ENCODE assay signal across 8 cellular contexts in genomic region chr19:56141416-56141992, GRCh38. TPM values are rescaled to one million over a fixed set of nuclear protein-coding genes. Genes with fewer than 3 reads are reported as not detected.
DNase-seq lines count a peak whose midpoint lies in the region; ATAC-seq and TF ChIP-seq lines count a peak whose summit lies in the region.

No MANE protein-coding gene starts in this region.

- peaks cover 2% of the 10 kb centered on the region for H3K36me3 Mint-ChIP-seq in IgD-negative memory B cell
- peaks cover 7% of the 10 kb centered on the region for H3K36me3 Mint-ChIP-seq in activated naive CD4-positive, alpha-beta T cell treated with anti-CD3 and anti-CD28 coated beads, Interleukin-2, amount 10 ng/mL, durations not matched to agents 7 days and 5 days
- H3K36me3 Mint-ChIP-seq in stimulated activated effector memory CD8-positive, alpha-beta T cell treated with anti-CD3 and anti-CD28 coated beads, Interleukin-12 subunit alpha, Interleukin-12 subunit beta, amount 100 ng/mL, for 72 hours = peaks cover 26% of the 10 kb centered on the region

- H3K27me3 Mint-ChIP-seq in IgD-negative memory B cell = no peaks in the 10 kb centered on the region
- H3K27me3 Mint-ChIP-seq in activated naive CD4-positive, alpha-beta T cell treated with anti-CD3 and anti-CD28 coated beads, Interleukin-2, amount 10 ng/mL, durations not matched to agents 7 days and 5 days = no peaks in the 10 kb centered on the region

- peak overlapping the region in 2 of 3 donors; percentile 76 to 98 for H3K27ac Mint-ChIP-seq in IgD-negative memory B cell
- H3K27ac Mint-ChIP-seq in activated naive CD4-positive, alpha-beta T cell treated with anti-CD3 and anti-CD28 coated beads, Interleukin-2, amount 10 ng/mL, durations not matched to agents 7 days and 5 days = peak overlapping the region; percentile 92
- peak overlapping the region; percentile 98 for H3K27ac Mint-ChIP-seq in stimulated activated effector memory CD8-positive, alpha-beta T cell treated with anti-CD3 and anti-CD28 coated beads, Interleukin-12 subunit alpha, Interleukin-12 subunit beta, amount 100 ng/mL, for 72 hours

- H3K4me1 ChIP-seq in BE2C (peaks cover 4% of the 10 kb centered on the region), iPS-15b (ENCODE audit: control insufficient read depth, insufficient read depth, low read length) (peaks cover 2% of the 10 kb centered on the region)

- H3K36me3 ChIP-seq in BE2C (peaks cover 8% of the 10 kb centered on the region; the same call in 1 of the 2 replicates), iPS-15b (ENCODE audit: control insufficient read depth, insufficient read depth, low read length) (no peaks in the 10 kb centered on the region)

- no peak for ATAC-seq in stimulated activated effector memory CD8-positive, alpha-beta T cell treated with anti-CD3 and anti-CD28 coated beads, Interleukin-12 subunit alpha, Interleukin-12 subunit beta, amount 100 ng/mL, for 72 hours
- ATAC-seq in GM18868 (IDR thresholded peaks at IDR 0.05; ENCODE audit: unreplicated experiment) (no peak), HG03095 (IDR thresholded peaks at IDR 0.05; ENCODE audit: unreplicated experiment) (no peak)

- CTCF ChIA-PET in activated naive CD4-positive, alpha-beta T cell treated with anti-CD3 and anti-CD28 coated beads, Interleukin-2, amount 10 ng/mL, durations not matched to agents 7 days and 5 days (lab: Charles Lee) = interaction anchor here (1.5 kb wide), 1 partner anchor 112 kb away, joined by 4 read pairs; no protein-coding TSS in a partner anchor

- H3K9ac ChIP-seq in iPS-15b (ENCODE audit: low read depth, low read length) = peak overlapping the region; percentile 70

- no peaks in the 10 kb centered on the region for H3K9me3 Mint-ChIP-seq in IgD-negative memory B cell
- H3K9me3 Mint-ChIP-seq in activated naive CD4-positive, alpha-beta T cell treated with anti-CD3 and anti-CD28 coated beads, Interleukin-2, amount 10 ng/mL, durations not matched to agents 7 days and 5 days = no peaks in the 10 kb centered on the region
- no peaks in the 10 kb centered on the region for H3K9me3 Mint-ChIP-seq in stimulated activated effector memory CD8-positive, alpha-beta T cell treated with anti-CD3 and anti-CD28 coated beads, Interleukin-12 subunit alpha, Interleukin-12 subunit beta, amount 100 ng/mL, for 72 hours

- H3K4me3 Mint-ChIP-seq in IgD-negative memory B cell = peak overlapping the region; percentile 90 to 99 (median 96)
- H3K4me3 Mint-ChIP-seq in activated naive CD4-positive, alpha-beta T cell treated with anti-CD3 and anti-CD28 coated beads, Interleukin-2, amount 10 ng/mL, durations not matched to agents 7 days and 5 days = peak overlapping the region; percentile 89
- H3K4me3 Mint-ChIP-seq in stimulated activated effector memory CD8-positive, alpha-beta T cell treated with anti-CD3 and anti-CD28 coated beads, Interleukin-12 subunit alpha, Interleukin-12 subunit beta, amount 100 ng/mL, for 72 hours = peak overlapping the region; percentile 96

- TF ChIP-seq CTCF in BE2C (IDR thresholded peaks at IDR 0.05; ENCODE audit: low read depth, low read length) = no peak

- H3K4me3 ChIP-seq in BE2C (ENCODE audit: low read depth, low read length) = peak overlapping the region; percentile 65
- peak overlapping the region; percentile 82 for H3K4me3 ChIP-seq in iPS-15b (ENCODE audit: low read depth, low read length)

- H3K9me3 ChIP-seq in BE2C (no peaks in the 10 kb centered on the region), iPS-15b (ENCODE audit: control insufficient read depth, insufficient read depth, low read length) (no peaks in the 10 kb centered on the region)

- DNase-seq in BE2C (no peak), cortex of kidney (lab: John Stamatoyannopoulos, UW) (no peak)
- DNase-seq in activated naive CD4-positive, alpha-beta T cell treated with anti-CD3 and anti-CD28 coated beads, Interleukin-2, amount 10 ng/mL, durations not matched to agents 7 days and 5 days = peak; percentile 63
- DNase-seq in stimulated activated effector memory CD8-positive, alpha-beta T cell treated with anti-CD3 and anti-CD28 coated beads, Interleukin-12 subunit alpha, Interleukin-12 subunit beta, amount 100 ng/mL, for 72 hours (ENCODE audit: low spot score in 2 of 2) = no peak

- no peaks in the 10 kb centered on the region for H3K27me3 ChIP-seq in BE2C
- H3K27me3 ChIP-seq in iPS-15b (ENCODE audit: control insufficient read depth, insufficient read depth, low read length) = no peaks in the 10 kb centered on the region

- H3K4me1 Mint-ChIP-seq in IgD-negative memory B cell = peaks cover 12 to 17% (median 16%) of the 10 kb centered on the region in 3 donors
- peaks cover 40% of the 10 kb centered on the region for H3K4me1 Mint-ChIP-seq in activated naive CD4-positive, alpha-beta T cell treated with anti-CD3 and anti-CD28 coated beads, Interleukin-2, amount 10 ng/mL, durations not matched to agents 7 days and 5 days
- peaks cover 46% of the 10 kb centered on the region for H3K4me1 Mint-ChIP-seq in stimulated activated effector memory CD8-positive, alpha-beta T cell treated with anti-CD3 and anti-CD28 coated beads, Interleukin-12 subunit alpha, Interleukin-12 subunit beta, amount 100 ng/mL, for 72 hours

RNA-seq across cellular contexts. Expression of gene ZNF444, which starts 0.4 kb away (rescaled TPM):
- 40.9 TPM for polyA plus RNA-seq in BE2C (2012; ENCODE audit: insufficient read depth, insufficient read length, low read depth)
- 19.5 TPM for polyA plus RNA-seq in IgD-negative memory B cell

RNA-seq across cellular contexts. Expression of gene ZNF787, which starts 20.4 kb away (rescaled TPM):
- 116 TPM for polyA plus RNA-seq in BE2C (2012; ENCODE audit: insufficient read depth, insufficient read length, low read depth)
- 2.8 TPM for polyA plus RNA-seq in IgD-negative memory B cell

RNA-seq across cellular contexts. Expression of gene GALP, which starts 34.3 kb away (rescaled TPM):
- polyA plus RNA-seq in BE2C (2012; ENCODE audit: insufficient read depth, insufficient read length, low read depth) = not detected
- not detected for polyA plus RNA-seq in IgD-negative memory B cell

RNA-seq across cellular contexts. Expression of gene ZSCAN5B, which starts 56.1 kb away (rescaled TPM):
- 0.57 TPM for polyA plus RNA-seq in BE2C (2012; ENCODE audit: insufficient read depth, insufficient read length, low read depth)
- 0.10 TPM for polyA plus RNA-seq in IgD-negative memory B cell
